In the genomic region with DNA sequence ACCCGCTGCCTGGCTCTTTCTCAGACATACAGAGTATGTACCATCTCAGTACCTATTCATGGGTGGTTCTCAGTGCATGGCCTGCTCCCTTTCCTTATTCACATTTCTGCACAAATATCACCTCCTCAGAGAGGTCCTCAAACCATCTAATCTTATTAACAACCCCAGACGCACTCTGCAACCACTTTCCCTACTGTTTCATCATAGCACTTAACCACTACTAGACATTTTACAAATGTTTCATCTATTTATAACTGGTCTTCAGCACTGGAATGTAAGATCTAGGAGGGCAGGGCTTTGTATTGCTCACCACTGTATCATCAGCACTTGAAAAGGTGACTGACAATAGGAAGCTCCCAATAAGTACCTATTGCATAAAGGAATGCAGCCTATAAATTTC, we compare ENCODE assay signal across 14 cellular contexts. TPM values are rescaled to one million over a fixed set of nuclear protein-coding genes. Genes with fewer than 3 reads are reported as not detected.
DNase-seq lines count a peak whose midpoint lies in the region; ATAC-seq, FAIRE-seq and TF ChIP-seq lines count a peak whose summit lies in the region.
"Had no signal": no experiment of that assay in that cellular context is flagged by ENCODE, and none has a peak within 500 bp of the region (broad histone marks: within the 10 kb centered on the region; RNA-seq: fewer than 3 reads in every experiment).

No MANE protein-coding gene starts in this region.

- no peak for TF ChIP-seq CTCF in AG10803 (conservative IDR thresholded peaks at IDR 0.05; ENCODE audit: low read length)
- no peak for TF ChIP-seq CTCF in cardiac fibroblast (IDR thresholded peaks at IDR 0.05; ENCODE audit: low read depth, low read length)
- TF ChIP-seq CTCF in keratinocyte (optimal IDR thresholded peaks at IDR 0.05 in 1 of 3, IDR thresholded peaks at IDR 0.05 in 1 of 3, conservative IDR thresholded peaks at IDR 0.05 in 1 of 3; ENCODE audit: extremely low read depth in 1 of 3, insufficient read depth in 2 of 3, low read length in 3 of 3): no peak
- no peak for TF ChIP-seq CTCF in dorsolateral prefrontal cortex (IDR thresholded peaks at IDR 0.05 in 54 of 56, conservative IDR thresholded peaks at IDR 0.05 in 2 of 56; ENCODE audit: low read depth in 1 of 56, partially characterized antibody in 56 of 56)

- DNase-seq in AG10803 (ENCODE audit: low read depth): peak; percentile 67
- peak; percentile 22 for DNase-seq in LHCN-M2 (ENCODE audit: low read depth)
- DNase-seq in cardiac fibroblast (ENCODE audit: low read depth in 2 of 2): peak; percentile 51 to 77
- DNase-seq in keratinocyte (ENCODE audit: low read depth, low spot score): peak; percentile 49
- no peak for DNase-seq in dorsolateral prefrontal cortex
- no peak for DNase-seq in SIG-M5 treated with dmso at 0.1 percent for 504 hours (lab: John Stamatoyannopoulos, UW; ENCODE audit: unreplicated experiment)
- DNase-seq in NK-92 treated with Interleukin-12 subunit alpha and Interleukin-12 subunit beta, amount 100 ng/mL, for 24 hours (lab: John Stamatoyannopoulos, UW): no peak
- DNase-seq: body of pancreas, Calu3, NCI-H1048 had no signal

- H2AFZ ChIP-seq in keratinocyte (ENCODE audit: control insufficient read depth, low read length): no peak overlapping the region
- H2AFZ ChIP-seq: parathyroid adenoma had no signal

- H4K20me1 ChIP-seq in keratinocyte (ENCODE audit: control insufficient read depth, extremely low read depth, insufficient read depth, low read length): no peaks in the 10 kb centered on the region

- H3K9ac ChIP-seq in keratinocyte (ENCODE audit: control insufficient read depth, extremely low read depth, insufficient read depth, low read length): no peak overlapping the region
- H3K9ac ChIP-seq: parathyroid adenoma had no signal

- no peaks in the 10 kb centered on the region for H3K36me3 ChIP-seq in keratinocyte (ENCODE audit: control insufficient read depth in 2 of 2, extremely low read depth in 1 of 2, insufficient read depth in 2 of 2, low read length in 2 of 2)
- H3K36me3 ChIP-seq: thoracic aorta had no signal

- H3K4me3 ChIP-seq in AG10803 (ENCODE audit: low read length) (no peak overlapping the region), cardiac fibroblast (replicated peaks in 1 of 2; ENCODE audit: low read depth in 2 of 2, low read length in 2 of 2) (no peak overlapping the region), keratinocyte (ENCODE audit: control insufficient read depth in 2 of 3, extremely low read depth in 1 of 3, insufficient read depth in 2 of 3, low read depth in 1 of 3, low read length in 3 of 3) (no peak overlapping the region), dorsolateral prefrontal cortex (no peak overlapping the region)
- H3K4me3 ChIP-seq: body of pancreas, thoracic aorta had no signal

- no peaks in the 10 kb centered on the region for H3K9me3 ChIP-seq in keratinocyte (ENCODE audit: control insufficient read depth, low read depth, low read length)
- H3K9me3 ChIP-seq: body of pancreas, thoracic aorta had no signal

- peaks cover 12% of the 10 kb centered on the region for H3K4me1 ChIP-seq in keratinocyte (ENCODE audit: control insufficient read depth, extremely low read depth, insufficient read depth, low read length)
- H3K4me1 ChIP-seq: body of pancreas, parathyroid adenoma had no signal

- no peak for ATAC-seq in GM21576 (IDR thresholded peaks at IDR 0.05; ENCODE audit: unreplicated experiment)
- ATAC-seq: body of pancreas had no signal

- no peaks in the 10 kb centered on the region for H3K9me1 ChIP-seq in keratinocyte (ENCODE audit: control insufficient read depth, extremely low read depth, insufficient read depth, low read length)

- intact Hi-C loops in dorsolateral prefrontal cortex (cut with DNase I): no loop called here

- no peaks in the 10 kb centered on the region for H3K27me3 ChIP-seq in keratinocyte (ENCODE audit: control insufficient read depth, extremely low read depth, insufficient read depth, low read length)
- no peaks in the 10 kb centered on the region for H3K27me3 ChIP-seq in dorsolateral prefrontal cortex
- H3K27me3 ChIP-seq: body of pancreas had no signal

- H3K79me2 ChIP-seq in keratinocyte (ENCODE audit: control insufficient read depth, insufficient read depth, low read length): no peaks in the 10 kb centered on the region

- H3K27ac ChIP-seq in keratinocyte (ENCODE audit: control insufficient read depth, insufficient read depth, low read length): no peak overlapping the region
- no peak overlapping the region for H3K27ac ChIP-seq in dorsolateral prefrontal cortex
- H3K27ac ChIP-seq: body of pancreas, parathyroid adenoma, thoracic aorta had no signal

- dilution Hi-C loops in keratinocyte (cut with MboI; ENCODE audit: extremely low pct_ligation_motif_present, low sequenced_read_pairs): no loop called here

- no peak overlapping the region for H3K4me2 ChIP-seq in keratinocyte (ENCODE audit: control insufficient read depth, extremely low read depth, insufficient read depth, low read depth, low read length)

- no peak for FAIRE-seq in keratinocyte (lab: Jason Lieb, UNC)
- FAIRE-seq: endothelial cell of umbilical vein had no signal

RNA-seq across cellular contexts. Expression of gene TNIK, which starts 45.1 kb away (rescaled TPM):
- total RNA-seq in LHCN-M2 (2014; rRNA removed): 0.23 and 0.45 TPM in 2 replicates
- 0.32 TPM for polyA plus RNA-seq in LHCN-M2 (2012)
- polyA plus RNA-seq in keratinocyte: 2.0 to 4.4 TPM (median 3.6 TPM) in 3 replicates
- polyA plus RNA-seq in keratinocyte (2011; ENCODE audit: low read depth): 1.0 TPM
- polyA plus RNA-seq in keratinocyte (2011; cell fraction: cytosol; rRNA removed): 2.9 TPM in 2 replicates
- polyA plus RNA-seq in keratinocyte (2011; cell fraction: nucleus; rRNA removed): 7.6 and 7.8 TPM in 2 replicates
- polyA plus RNA-seq in keratinocyte (2012; ENCODE audit: low replicate concordance): 0.63 and 7.1 TPM in 2 replicates
- 3.8 to 12.0 TPM (median 7.2 TPM) in 3 replicates for polyA minus RNA-seq in keratinocyte
- 2.3 TPM for polyA minus RNA-seq in keratinocyte (2011; cell fraction: cytosol; rRNA and poly(A)+ RNA removed)
- 6.2 and 16.0 TPM in 2 replicates for polyA minus RNA-seq in keratinocyte (2011; cell fraction: nucleus; rRNA and poly(A)+ RNA removed)
- total RNA-seq in dorsolateral prefrontal cortex: 100 to 1,000 TPM in 68 of 120 experiments, 10 to 100 TPM in 52; 63.1 to 191 (median 103) TPM

Comparison
In these comparisons a context has a peak if more than half of its experiments do, and no peak if none do; other contexts are left out.
1. DNase-seq: peak in AG10803 (single experiment), LHCN-M2 (single experiment), cardiac fibroblast (2 of 2) and keratinocyte (single experiment); none in dorsolateral prefrontal cortex (0 of 10), SIG-M5 treated with dmso at 0.1 percent for 504 hours (single experiment) and NK-92 treated with Interleukin-12 subunit alpha and Interleukin-12 subunit beta, amount 100 ng/mL, for 24 hours (single experiment).
2. RNA of gene TNIK, which starts 45.1 kb away (total RNA-seq): 63.1 to 191 TPM in dorsolateral prefrontal cortex; 0.23 to 0.45 TPM in LHCN-M2; every median in the first group is over 10 times any median in the second.